In genomic region chr7:18889436-18889835, GRCh38 we compare ENCODE assay signal across 18 cellular contexts.
A peak's percentile ranks its signal among the peaks of the same experiment; 100 is the strongest.
DNase-seq lines count a peak whose midpoint lies in the region; ATAC-seq, FAIRE-seq and TF ChIP-seq lines count a peak whose summit lies in the region.
"Had no signal": no experiment of that assay in that cellular context is flagged by ENCODE, and none has a peak within 500 bp of the region (broad histone marks: within the 10 kb centered on the region; RNA-seq: fewer than 3 reads in every experiment).

No MANE protein-coding gene starts in this region.

- no peaks in the 10 kb centered on the region for H3K4me1 Mint-ChIP-seq in astrocyte (ENCODE audit: low read depth, unreplicated experiment)
- H3K4me1 Mint-ChIP-seq: CD8-positive, alpha-beta memory T cell; T-cell had no signal

- H3K4me3 ChIP-seq in astrocyte (ENCODE audit: insufficient read depth, low read depth, low read length), result no peak overlapping the region
- H3K4me3 ChIP-seq: BLaER1 treated with 17β-estradiol and CSF1 and Interleukin-3, amounts not matched to agents 10 nM and 100 nM had no signal

- no peak overlapping the region for H3K4me3 Mint-ChIP-seq in astrocyte (ENCODE audit: unreplicated experiment)
- H3K4me3 Mint-ChIP-seq: CD8-positive, alpha-beta memory T cell; T-cell had no signal

- peak; percentile 47 for FAIRE-seq in astrocyte (lab: Jason Lieb, UNC)
- FAIRE-seq: A204.1, GM19239 had no signal

- no peaks in the 10 kb centered on the region for H3K27me3 ChIP-seq in astrocyte (ENCODE audit: insufficient read depth, low read length)
- H3K27me3 ChIP-seq: BLaER1 treated with 17β-estradiol and CSF1 and Interleukin-3, amounts not matched to agents 10 nM and 100 nM had no signal

- no peaks in the 10 kb centered on the region for H3K79me2 ChIP-seq in astrocyte (ENCODE audit: insufficient read depth, low read length)

- no peak for TF ChIP-seq CTCF in astrocyte (IDR thresholded peaks at IDR 0.05; ENCODE audit: insufficient read depth, low read depth, low read length)

- no peaks in the 10 kb centered on the region for H3K9me3 Mint-ChIP-seq in astrocyte (ENCODE audit: unreplicated experiment)

- no peaks in the 10 kb centered on the region for H3K36me3 Mint-ChIP-seq in astrocyte (ENCODE audit: low read depth, unreplicated experiment)
- H3K36me3 Mint-ChIP-seq: CD8-positive, alpha-beta memory T cell; T-cell had no signal

- H3K9ac ChIP-seq in astrocyte (ENCODE audit: low read length), result no peak overlapping the region
- H3K9ac ChIP-seq: BLaER1 treated with 17β-estradiol and CSF1 and Interleukin-3, amounts not matched to agents 10 nM and 100 nM; KMS-11 had no signal

- no peak for ATAC-seq in HG03280 (IDR thresholded peaks at IDR 0.05; ENCODE audit: unreplicated experiment)
- ATAC-seq: T-cell had no signal

- DNase-seq in NCI-H2081 (lab: John Stamatoyannopoulos, UW), result peak; percentile 38 to 67
- no peak for DNase-seq in NCI-H2081 treated with DMSO at 0.1 percent for 48 hours (lab: John Stamatoyannopoulos, UW)
- peak; percentile 46 for DNase-seq in DMS153 (lab: John Stamatoyannopoulos, UW)
- DNase-seq in NCI-H1417 treated with DMSO at 0.1 percent for 48 hours (lab: John Stamatoyannopoulos, UW), result peak; percentile 30
- DNase-seq in astrocyte (ENCODE audit: low read depth), result no peak
- no peak for DNase-seq in NCI-H2029 (lab: John Stamatoyannopoulos, UW)
- DNase-seq in NCI-H1930 (lab: John Stamatoyannopoulos, UW), result no peak
- DNase-seq: CD8-positive, alpha-beta memory T cell; NCI-H1436 treated with DMSO at 0.1 percent for 48 hours; NCI-H2227 treated with DMSO at 0.1 percent for 48 hours; NCI-H526; T-cell; T-helper 9 cell had no signal

- peaks cover 4% of the 10 kb centered on the region for H3K4me1 ChIP-seq in astrocyte (ENCODE audit: insufficient read depth, low read length)
- H3K4me1 ChIP-seq: BLaER1 treated with 17β-estradiol and CSF1 and Interleukin-3, amounts not matched to agents 10 nM and 100 nM had no signal

- no peak overlapping the region for H2AFZ ChIP-seq in astrocyte (ENCODE audit: low read depth, low read length)

- H4K20me1 ChIP-seq in astrocyte (ENCODE audit: insufficient read depth, low read length), result no peaks in the 10 kb centered on the region
- H4K20me1 ChIP-seq: BLaER1 treated with 17β-estradiol and CSF1 and Interleukin-3, amounts not matched to agents 10 nM and 100 nM had no signal

- no peaks in the 10 kb centered on the region for H3K9me3 ChIP-seq in astrocyte (ENCODE audit: insufficient read depth, low read depth, low read length)
- H3K9me3 ChIP-seq: BLaER1 treated with 17β-estradiol and CSF1 and Interleukin-3, amounts not matched to agents 10 nM and 100 nM had no signal

- no peaks in the 10 kb centered on the region for H3K27me3 Mint-ChIP-seq in astrocyte (ENCODE audit: low read depth, unreplicated experiment)
- H3K27me3 Mint-ChIP-seq: CD8-positive, alpha-beta memory T cell; T-cell had no signal

- H3K27ac ChIP-seq in astrocyte (ENCODE audit: low read depth, low read length), result no peak overlapping the region
- H3K27ac ChIP-seq: BLaER1 treated with 17β-estradiol and CSF1 and Interleukin-3, amounts not matched to agents 10 nM and 100 nM; KMS-11 had no signal

- no peak overlapping the region for H3K4me2 ChIP-seq in astrocyte (ENCODE audit: low read length)
- H3K4me2 ChIP-seq: BLaER1 treated with 17β-estradiol and CSF1 and Interleukin-3, amounts not matched to agents 10 nM and 100 nM; KMS-11 had no signal

- H3K27ac Mint-ChIP-seq in astrocyte (ENCODE audit: unreplicated experiment), result no peak overlapping the region
- H3K27ac Mint-ChIP-seq: CD8-positive, alpha-beta memory T cell; T-cell had no signal

- H3K36me3 ChIP-seq in astrocyte (ENCODE audit: insufficient read depth, low read length), result no peaks in the 10 kb centered on the region
- H3K36me3 ChIP-seq: BLaER1 treated with 17β-estradiol and CSF1 and Interleukin-3, amounts not matched to agents 10 nM and 100 nM had no signal

Comparison
In these comparisons a context has a peak if more than half of its experiments do, and no peak if none do; other contexts are left out.
1. DNase-seq: peak in NCI-H2081 (2 of 2), DMS153 (single experiment) and NCI-H1417 treated with DMSO at 0.1 percent for 48 hours (single experiment); none in NCI-H2081 treated with DMSO at 0.1 percent for 48 hours (single experiment), astrocyte (single experiment), NCI-H2029 (single experiment) and NCI-H1930 (0 of 2).